ENCODE assay signal across 8 cellular contexts in the genomic region with DNA sequence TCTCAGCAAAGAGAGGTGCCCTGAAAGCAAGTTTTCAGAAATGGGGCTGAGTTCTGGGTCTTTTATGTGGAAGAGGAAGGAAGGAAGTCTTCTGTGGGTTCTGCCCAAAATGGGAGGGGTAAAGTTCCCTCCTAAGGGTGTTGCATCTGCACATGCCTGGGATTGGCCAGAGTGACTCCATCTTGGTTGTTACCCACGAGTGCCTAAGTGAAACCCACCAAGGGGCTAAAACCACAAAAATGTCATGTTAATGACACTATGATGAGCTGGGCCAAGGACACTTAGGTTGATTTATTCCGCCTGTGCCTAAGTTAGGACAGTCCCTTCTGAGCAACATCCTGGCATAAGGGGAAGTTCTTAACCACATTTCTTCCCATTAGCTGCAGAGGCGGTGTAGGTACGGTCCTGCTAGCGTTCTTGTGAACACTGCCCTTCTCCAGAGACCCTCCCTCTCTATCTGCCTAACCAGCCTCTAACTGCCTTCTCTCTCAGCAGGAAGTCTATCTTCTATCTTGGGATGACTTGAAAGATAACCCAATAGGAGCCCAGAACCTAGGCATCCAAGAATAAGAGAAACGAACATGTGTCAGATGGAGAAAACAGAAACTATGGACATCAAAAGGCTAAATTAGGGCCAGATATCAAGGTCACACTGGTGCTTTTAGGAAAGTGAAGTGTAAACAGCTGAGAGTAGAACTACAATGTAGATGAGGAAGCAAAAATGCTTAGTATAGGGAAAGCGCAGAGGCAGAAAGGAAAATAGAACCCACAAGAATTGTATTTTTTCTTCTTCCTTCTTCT.
A peak's percentile ranks its signal among the peaks of the same experiment; 100 is the strongest.
DNase-seq lines count a peak whose midpoint lies in the region; ATAC-seq and TF ChIP-seq lines count a peak whose summit lies in the region.

No MANE protein-coding gene starts in this region.

- H3K9ac ChIP-seq in Loucy (ENCODE audit: low read depth, low read length, poor library complexity, severe bottlenecking): no peak overlapping the region

- H3K4me3 ChIP-seq in Loucy (ENCODE audit: low read length, poor library complexity, severe bottlenecking): no peak overlapping the region

- peaks cover 7% of the 10 kb centered on the region; the same call in 1 of the 2 replicates for H3K9me3 ChIP-seq in Loucy (ENCODE audit: insufficient read depth, low read depth, low read length)

- peak; percentile 58 for ATAC-seq in GM19452 (IDR thresholded peaks at IDR 0.05; ENCODE audit: unreplicated experiment)

- peak overlapping the region; percentile 18 for H3K4me2 ChIP-seq in Loucy (ENCODE audit: low read depth, low read length, poor library complexity, severe bottlenecking)

- no peak for TF ChIP-seq CTCF in Loucy (conservative IDR thresholded peaks at IDR 0.05; ENCODE audit: low read length)

- H3K79me2 ChIP-seq in Loucy (ENCODE audit: insufficient read depth, low read length): no peaks in the 10 kb centered on the region

- H3K9me2 ChIP-seq in Loucy (replicated peaks; ENCODE audit: low read depth, low read length): no peaks in the 10 kb centered on the region

- no peaks in the 10 kb centered on the region for H3K27me3 ChIP-seq in Loucy (ENCODE audit: insufficient read depth, low read length, poor library complexity, severe bottlenecking)

- H3K36me3 ChIP-seq in Loucy (ENCODE audit: insufficient read depth, low read length): no peaks in the 10 kb centered on the region

- H3K4me1 ChIP-seq in Loucy (ENCODE audit: insufficient read depth, low read length, poor library complexity, severe bottlenecking): peaks cover 17% of the 10 kb centered on the region

- no peaks in the 10 kb centered on the region for H4K20me1 ChIP-seq in Loucy (ENCODE audit: insufficient read depth, low read length, poor library complexity, severe bottlenecking)

- DNase-seq in activated effector memory CD4-positive, alpha-beta T cell treated with anti-CD3 and anti-CD28 coated beads, Interleukin-2, amount 50 U/mL, for 16 hours: peak; percentile 66
- DNase-seq in stimulated activated CD4-positive, alpha-beta T cell treated with anti-CD3 and anti-CD28 coated beads, TNF-alpha, amount 100 ng/mL, for 24 hours (ENCODE audit: low read depth in 3 of 3): peak in 2 of 3 experiments; percentile 2 to 12
- DNase-seq in NCI-H82 treated with DMSO at 0.1 percent for 48 hours (lab: John Stamatoyannopoulos, UW; ENCODE audit: unreplicated experiment): no peak
- DNase-seq in AG08396 (ENCODE audit: low spot score): no peak
- no peak for DNase-seq in effector CD8-positive, alpha-beta T cell (lab: John Stamatoyannopoulos, UW)
- no peak for DNase-seq in HK-2 (ENCODE audit: unreplicated experiment)

- no peak overlapping the region for H2AFZ ChIP-seq in Loucy (ENCODE audit: low read length)

- no peaks in the 10 kb centered on the region for H3F3A ChIP-seq in Loucy (ENCODE audit: low read depth)

Comparison
In these comparisons a context has a peak if more than half of its experiments do, and no peak if none do; other contexts are left out.
1. DNase-seq: peak in activated effector memory CD4-positive, alpha-beta T cell treated with anti-CD3 and anti-CD28 coated beads, Interleukin-2, amount 50 U/mL, for 16 hours (single experiment) and stimulated activated CD4-positive, alpha-beta T cell treated with anti-CD3 and anti-CD28 coated beads, TNF-alpha, amount 100 ng/mL, for 24 hours (2 of 3); none in NCI-H82 treated with DMSO at 0.1 percent for 48 hours (single experiment), AG08396 (single experiment), effector CD8-positive, alpha-beta T cell (single experiment) and HK-2 (single experiment).